In genomic region chr10:92142949-92143348, GRCh38 we compare ENCODE assay signal across 14 cellular contexts.
A peak's percentile ranks its signal among the peaks of the same experiment; 100 is the strongest.
DNase-seq lines count a peak whose midpoint lies in the region; ATAC-seq and TF ChIP-seq lines count a peak whose summit lies in the region.
"Had no signal": no experiment of that assay in that cellular context is flagged by ENCODE, and none has a peak within 500 bp of the region (broad histone marks: within the 10 kb centered on the region; RNA-seq: fewer than 3 reads in every experiment).

No MANE protein-coding gene starts in this region.

- WGBS in transverse colon (ENCODE audit: low coverage in 1 of 2), 2 donors = 74 to 75% methylated on average over 3 of the region's 3 CpGs

- no peak overlapping the region for H3K4me3 ChIP-seq in transverse colon

- peaks cover 0 to 20% (median 3%) of the 10 kb centered on the region in 4 donors for H3K4me1 ChIP-seq in transverse colon

- H3K4me3 Mint-ChIP-seq in activated B cell treated with CpG ODN at 0.5 μM for 24 hours = peak overlapping the region; percentile 73
- H3K4me3 Mint-ChIP-seq: CD4-positive, alpha-beta memory T cell had no signal

- H3K36me3 Mint-ChIP-seq in activated B cell treated with CpG ODN at 0.5 μM for 24 hours (ENCODE audit: low read depth) = peaks cover 6% of the 10 kb centered on the region

- no peaks in the 10 kb centered on the region for H3K27me3 ChIP-seq in transverse colon

- peaks cover 61% of the 10 kb centered on the region for H3K4me1 Mint-ChIP-seq in activated B cell treated with CpG ODN at 0.5 μM for 24 hours

- TF ChIP-seq CTCF in activated B cell treated with CpG ODN at 0.5 μM for 24 hours (IDR thresholded peaks at IDR 0.05) (no peak), transverse colon (IDR thresholded peaks at IDR 0.05) (no peak)

- peaks cover 0 to 6% (median 0%) of the 10 kb centered on the region in 4 donors for H3K36me3 ChIP-seq in transverse colon

- POLR2A ChIA-PET in activated B cell treated with CpG ODN at 0.5 μM for 24 hours (lab: Charles Lee) = interaction anchor here (0.9 to 1.5 kb wide), 2 partner anchors 148 to 599 kb away, joined by 3 to 11 read pairs; partner anchors contain the start of genes CPEB3 and MARCHF5

- H3K27me3 Mint-ChIP-seq in activated B cell treated with CpG ODN at 0.5 μM for 24 hours = no peaks in the 10 kb centered on the region
- H3K27me3 Mint-ChIP-seq: CD4-positive, alpha-beta memory T cell had no signal

- in situ Hi-C loops in transverse colon (cut with MboI; ENCODE audit: low pct_ligation_motif_present in 1 of 4, low pct_unique_long_range_greater_than_20kb in 1 of 4, low sequenced_read_pairs in 3 of 4) = no loop called here

- DNase-seq in activated B cell treated with CpG ODN at 0.5 μM for 24 hours (no peak), transverse colon (no peak), GF-D8 (lab: John Stamatoyannopoulos, UW) (no peak), anterior cingulate cortex (lab: John Stamatoyannopoulos, UW) (no peak), COLO668 (lab: John Stamatoyannopoulos, UW; ENCODE audit: unreplicated experiment) (no peak)
- DNase-seq: CD4-positive, alpha-beta memory T cell; central memory CD4-positive, alpha-beta T cell; GOT3; head of caudate nucleus; NCI-H1048; Right ventricle myocardium superior had no signal

- TF ChIP-seq POLR2A in transverse colon (IDR thresholded peaks at IDR 0.05) = no peak

- TF ChIP-seq EP300 in transverse colon (IDR thresholded peaks at IDR 0.05; ENCODE audit: low read depth) = no peak

- H3K9me3 Mint-ChIP-seq in activated B cell treated with CpG ODN at 0.5 μM for 24 hours = no peaks in the 10 kb centered on the region

- H3K9me3 ChIP-seq in transverse colon = no peaks in the 10 kb centered on the region

- H3K27ac Mint-ChIP-seq in activated B cell treated with CpG ODN at 0.5 μM for 24 hours = peak overlapping the region; percentile 83

- ATAC-seq in GM18498 (IDR thresholded peaks at IDR 0.05; ENCODE audit: unreplicated experiment) = peak; percentile 66
- peak; percentile 68 for ATAC-seq in GM21423 (IDR thresholded peaks at IDR 0.05; ENCODE audit: unreplicated experiment)
- ATAC-seq in HG03159 (IDR thresholded peaks at IDR 0.05; ENCODE audit: unreplicated experiment) = peak; percentile 69
- ATAC-seq in activated B cell treated with CpG ODN at 0.5 μM for 24 hours (ENCODE audit: low read depth) = peak; percentile 25

- CTCF ChIA-PET in activated B cell treated with CpG ODN at 0.5 μM for 24 hours (lab: Charles Lee) = interaction anchor here (0.8 kb wide), 1 partner anchor 148 kb away, joined by 3 read pairs; the partner anchor contains the start of genes CPEB3 and MARCHF5

- intact Hi-C loops in activated B cell treated with CpG ODN at 0.5 μM for 24 hours (cut with micrococcal nuclease) (loop anchor here (1.0 to 5.0 kb wide), 6 partner anchors 39 to 344 kb away; partner anchors contain the start of genes CPEB3, MARCHF5 and TNKS2), transverse colon (cut with DNase I; ENCODE audit: low total_unique reads) (no loop called here)

- no peak overlapping the region for H3K27ac ChIP-seq in transverse colon
